ENCODE assay signal across 8 cellular contexts in genomic region chr11:9601041-9601875, GRCh38. TPM values are rescaled to one million over a fixed set of nuclear protein-coding genes. Genes with fewer than 3 reads are reported as not detected.
DNase-seq lines count a peak whose midpoint lies in the region; ATAC-seq and TF ChIP-seq lines count a peak whose summit lies in the region.

No MANE protein-coding gene starts in this region.

- peak; percentile 73 for ATAC-seq in HG02943 (IDR thresholded peaks at IDR 0.05; ENCODE audit: low read depth, unreplicated experiment)

- H3K4me2 ChIP-seq in hepatocyte = no peak overlapping the region

- no peaks in the 10 kb centered on the region for H4K20me1 ChIP-seq in hepatocyte (ENCODE audit: insufficient read depth, poor library complexity, severe bottlenecking)

- H3K9me2 ChIP-seq in hepatocyte (replicated peaks; ENCODE audit: insufficient read depth) = no peaks in the 10 kb centered on the region

- no peak overlapping the region for H2AFZ ChIP-seq in hepatocyte

- peaks cover 6% of the 10 kb centered on the region for H3K4me1 ChIP-seq in hepatocyte (ENCODE audit: insufficient read depth)

- H3K27me3 ChIP-seq in hepatocyte = no peaks in the 10 kb centered on the region

- H3K79me2 ChIP-seq in hepatocyte = no peaks in the 10 kb centered on the region

- 74% methylated on average over 7 of the region's 7 CpGs for WGBS in hepatocyte (ENCODE audit: low lambda C conversion rate, missing lambda C conversion rate)

- H3K9me3 ChIP-seq in hepatocyte (ENCODE audit: low read depth) = no peaks in the 10 kb centered on the region

- H3K4me3 ChIP-seq in hepatocyte = no peak overlapping the region

- no peaks in the 10 kb centered on the region for H3K36me3 ChIP-seq in hepatocyte (replicated peaks; ENCODE audit: insufficient read depth, low read depth)

- peak overlapping the region; percentile 63 for H3K27ac ChIP-seq in hepatocyte

- TF ChIP-seq CTCF in hepatocyte (IDR thresholded peaks at IDR 0.05; ENCODE audit: poor library complexity) = no peak

- peak; percentile 87 for DNase-seq in SIG-M5 treated with dmso at 0.1 percent for 504 hours (lab: John Stamatoyannopoulos, UW; ENCODE audit: unreplicated experiment)
- DNase-seq in SIG-M5 (lab: John Stamatoyannopoulos, UW) = no peak
- peak; percentile 73 for DNase-seq in OCI-M1 (lab: John Stamatoyannopoulos, UW)
- peak; percentile 16 to 23 for DNase-seq in activated T-helper 1 cell treated with anti-CD3 and anti-CD28 coated beads, Interleukin-2, amount 50 U/mL, for 16 hours (ENCODE audit: low read depth in 1 of 2, low spot score in 1 of 2)
- DNase-seq in hepatocyte (ENCODE audit: low spot score) = no peak
- peak in 2 of 3 donors; percentile 12 to 28 for DNase-seq in stimulated activated CD4-positive, alpha-beta T cell treated with anti-CD3 and anti-CD28 coated beads, TNF-alpha, amount 100 ng/mL, for 1 hour (ENCODE audit: low read depth in 3 of 3, low spot score in 1 of 3)
- DNase-seq in NCI-H748 (lab: John Stamatoyannopoulos, UW; ENCODE audit: unreplicated experiment) = no peak

RNA-seq across cellular contexts. Expression of gene WEE1, which starts 27.8 kb away (rescaled TPM):
- 91.0 and 101 TPM in 2 replicates for total RNA-seq in hepatocyte
- 71.3 and 79.2 TPM in 2 replicates for polyA plus RNA-seq in hepatocyte

Comparison
In these comparisons a context has a peak if more than half of its experiments do, and no peak if none do; other contexts are left out.
1. DNase-seq: peak in SIG-M5 treated with dmso at 0.1 percent for 504 hours (single experiment), OCI-M1 (single experiment), activated T-helper 1 cell treated with anti-CD3 and anti-CD28 coated beads, Interleukin-2, amount 50 U/mL, for 16 hours (2 of 2) and stimulated activated CD4-positive, alpha-beta T cell treated with anti-CD3 and anti-CD28 coated beads, TNF-alpha, amount 100 ng/mL, for 1 hour (2 of 3); none in SIG-M5 (single experiment), hepatocyte (single experiment) and NCI-H748 (single experiment).